ENCODE assay signal across 8 cellular contexts in genomic region chr11:128848815-128849455, GRCh38.
A peak's percentile ranks its signal among the peaks of the same experiment; 100 is the strongest.
DNase-seq lines count a peak whose midpoint lies in the region; ATAC-seq and TF ChIP-seq lines count a peak whose summit lies in the region.

No MANE protein-coding gene starts in this region.

- no peak overlapping the region for H3K4me3 ChIP-seq in HL-60 (replicated peaks; ENCODE audit: insufficient read depth, low read length)
- H3K4me3 ChIP-seq in astrocyte of the cerebellum (ENCODE audit: low read depth, low read length): no peak overlapping the region

- peak; percentile 73 for DNase-seq in DMS 273 (lab: John Stamatoyannopoulos, UW; ENCODE audit: unreplicated experiment)
- DNase-seq in HL-60 (ENCODE audit: low read depth in 1 of 2, low spot score in 1 of 2): peak in 1 of 2 experiments; percentile 50
- peak; percentile 74 for DNase-seq in T-helper 9 cell
- no peak for DNase-seq in astrocyte of the cerebellum (ENCODE audit: low read depth)
- DNase-seq in left kidney (ENCODE audit: low read depth, low spot score): peak; percentile 68
- DNase-seq in stimulated activated CD8-positive, alpha-beta memory T cell treated with anti-CD3 and anti-CD28 coated beads, Interleukin-7, amount 100 ng/mL, for 24 hours (ENCODE audit: low read depth): peak; percentile 49
- no peak for DNase-seq in DMS79 treated with DMSO at 0.1 percent for 48 hours (lab: John Stamatoyannopoulos, UW)

- no peak overlapping the region for H3K27ac ChIP-seq in HL-60 (replicated peaks)

- peak; percentile 61 for TF ChIP-seq CTCF in HL-60 (IDR thresholded peaks at IDR 0.05; ENCODE audit: insufficient read depth, low read length)
- TF ChIP-seq CTCF in astrocyte of the cerebellum (IDR thresholded peaks at IDR 0.05; ENCODE audit: low read depth, low read length, missing control alignments): peak; percentile 61

- peak; percentile 95 for ATAC-seq in GM21367 (IDR thresholded peaks at IDR 0.05; ENCODE audit: unreplicated experiment)

- in situ Hi-C loops in astrocyte of the cerebellum (cut with HindIII; ENCODE audit: low sequenced_read_pairs): loop anchor here (25.0 kb wide), 1 partner anchor 562 kb away; no protein-coding TSS in a partner anchor

- H3K27me3 ChIP-seq in HL-60 (ENCODE audit: insufficient read depth, poor library complexity, severe bottlenecking): no peaks in the 10 kb centered on the region

Comparison
In these comparisons a context has a peak if more than half of its experiments do, and no peak if none do; other contexts are left out.
1. DNase-seq: peak in DMS 273 (single experiment), T-helper 9 cell (single experiment), left kidney (single experiment) and stimulated activated CD8-positive, alpha-beta memory T cell treated with anti-CD3 and anti-CD28 coated beads, Interleukin-7, amount 100 ng/mL, for 24 hours (single experiment); none in astrocyte of the cerebellum (single experiment) and DMS79 treated with DMSO at 0.1 percent for 48 hours (single experiment).